In the genomic region with DNA sequence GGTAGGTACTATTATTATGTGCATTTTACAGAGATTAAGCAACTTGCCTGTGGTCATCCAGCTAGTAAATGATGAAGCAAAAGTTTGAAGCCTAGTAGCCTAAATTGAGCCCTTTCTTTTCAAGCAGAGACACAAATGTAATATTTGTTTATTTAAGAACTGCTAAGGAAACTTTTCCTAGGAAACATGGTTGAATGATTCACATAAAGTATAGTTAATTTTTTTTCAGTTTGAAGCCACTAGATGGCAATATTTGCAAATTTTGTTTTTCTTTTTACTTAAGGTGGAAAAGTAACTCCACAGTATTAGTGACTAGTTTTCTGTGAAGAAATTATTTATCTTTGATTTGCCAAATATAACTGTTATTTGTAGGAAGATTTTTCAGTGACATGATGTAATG, we compare ENCODE assay signal across 1 cellular context.
TF ChIP-seq lines count a peak whose summit lies in the region.

No MANE protein-coding gene starts in this region.

TF ChIP-seq in GM12878, 131 proteins besides CTCF, POLR2A, EP300 and RAD21:
- TF ChIP-seq CUX1 (IDR thresholded peaks at IDR 0.05; ENCODE audit: insufficient replicate concordance, low read depth, low read length) (no peak), RBBP5 (conservative IDR thresholded peaks at IDR 0.05) (no peak), ZNF384 (IDR thresholded peaks at IDR 0.05; ENCODE audit: borderline replicate concordance, low read depth, low read length) (no peak), IRF4 (IDR thresholded peaks at IDR 0.05; ENCODE audit: low read depth, low read length) (no peak), YBX1 (IDR thresholded peaks at IDR 0.05) (no peak), BHLHE40 (IDR thresholded peaks at IDR 0.05; ENCODE audit: borderline replicate concordance in 1 of 2, low read depth in 2 of 2, low read length in 1 of 2) (no peak), IKZF2 (IDR thresholded peaks at IDR 0.05) (no peak), MEF2B (IDR thresholded peaks at IDR 0.05; ENCODE audit: partially characterized antibody, poor library complexity, severe bottlenecking) (no peak), RCOR1 (conservative IDR thresholded peaks at IDR 0.05; ENCODE audit: low read depth, low read length) (no peak), SIX5 (IDR thresholded peaks at IDR 0.05; ENCODE audit: low read depth, low read length, severe bottlenecking) (no peak), CHD2 (IDR thresholded peaks at IDR 0.05; ENCODE audit: borderline replicate concordance, low read depth, low read length) (no peak), CBX5 (IDR thresholded peaks at IDR 0.05; ENCODE audit: low read depth) (no peak)
TF ChIP-seq in GM12878: peak in this region for 0.
